In genomic region chr11:1943977-1944376, GRCh38 we compare ENCODE assay signal across 12 cellular contexts. TPM values are rescaled to one million over a fixed set of nuclear protein-coding genes. Genes with fewer than 3 reads are reported as not detected.
DNase-seq lines count a peak whose midpoint lies in the region; TF ChIP-seq lines count a peak whose summit lies in the region.
"Had no signal": no experiment of that assay in that cellular context is flagged by ENCODE, and none has a peak within 500 bp of the region (broad histone marks: within the 10 kb centered on the region; RNA-seq: fewer than 3 reads in every experiment).

No MANE protein-coding gene starts in this region.

- no peak overlapping the region for H3K27ac Mint-ChIP-seq in neural crest cell (ENCODE audit: unreplicated experiment)

- peak; percentile 53 for DNase-seq in DMS79 treated with DMSO at 0.1 percent for 48 hours (lab: John Stamatoyannopoulos, UW)
- DNase-seq in NCI-H1105 treated with DMSO at 0.1 percent for 48 hours (lab: John Stamatoyannopoulos, UW), result peak; percentile 59
- peak; percentile 38 to 71 for DNase-seq in cardiac fibroblast (ENCODE audit: low read depth in 2 of 2)
- peak; percentile 1 for DNase-seq in neural crest cell (ENCODE audit: low read depth, low spot score)
- DNase-seq in NCI-H526 treated with DMSO at 0.1 percent for 48 hours (lab: John Stamatoyannopoulos, UW), result no peak
- DNase-seq in C1 segment of cervical spinal cord (lab: John Stamatoyannopoulos, UW), result no peak
- no peak for DNase-seq in HK-2 (ENCODE audit: unreplicated experiment)
- no peak for DNase-seq in retina
- DNase-seq: activated CD8-positive, alpha-beta memory T cell treated with anti-CD3 and anti-CD28 coated beads for 24 hours; dorsolateral prefrontal cortex had no signal

- H3K27me3 Mint-ChIP-seq in neural crest cell (ENCODE audit: low read depth), result no peaks in the 10 kb centered on the region

- H3K4me1 Mint-ChIP-seq in neural crest cell, result peaks cover 10% of the 10 kb centered on the region

- H3K4me3 Mint-ChIP-seq in neural crest cell, result peak overlapping the region; percentile 70

- H3K36me3 Mint-ChIP-seq in neural crest cell (ENCODE audit: low read depth), result no peaks in the 10 kb centered on the region

- TF ChIP-seq CTCF in cardiac fibroblast (IDR thresholded peaks at IDR 0.05; ENCODE audit: low read depth, low read length) (no peak), neural crest cell (conservative IDR thresholded peaks at IDR 0.05) (no peak)

- H3K4me3 ChIP-seq in cardiac fibroblast (replicated peaks in 1 of 2; ENCODE audit: low read depth in 2 of 2, low read length in 2 of 2), result no peak overlapping the region
- H3K4me3 ChIP-seq: dorsolateral prefrontal cortex had no signal

- no peaks in the 10 kb centered on the region for H3K9me3 Mint-ChIP-seq in neural crest cell

RNA-seq across cellular contexts. Expression of gene MRPL23, which starts 3.2 kb away (rescaled TPM):
- total RNA-seq in neural crest cell, result 60.8 and 66.7 TPM in 2 replicates

RNA-seq across cellular contexts. Expression of gene TNNT3, which starts 24.5 kb away (rescaled TPM):
- total RNA-seq in neural crest cell, result not detected in 2 replicates

RNA-seq across cellular contexts. Expression of gene PRR33, which starts 52.3 kb away (rescaled TPM):
- total RNA-seq in neural crest cell, result not detected in 2 replicates
- total RNA-seq: dorsolateral prefrontal cortex, liver, urinary bladder had no signal

RNA-seq across cellular contexts. Expression of gene H19, which starts 53.7 kb away (rescaled TPM):
- 71.3 and 71.8 TPM in 2 replicates for total RNA-seq in neural crest cell

Comparison
In these comparisons a context has a peak if more than half of its experiments do, and no peak if none do; other contexts are left out.
1. DNase-seq: peak in DMS79 treated with DMSO at 0.1 percent for 48 hours (single experiment), NCI-H1105 treated with DMSO at 0.1 percent for 48 hours (single experiment), cardiac fibroblast (2 of 2) and neural crest cell (single experiment); none in NCI-H526 treated with DMSO at 0.1 percent for 48 hours (single experiment), C1 segment of cervical spinal cord (0 of 14), HK-2 (single experiment) and retina (single experiment).